ENCODE assay signal across 10 cellular contexts in genomic region chr3:47379488-47379899, GRCh38. TPM values are rescaled to one million over a fixed set of nuclear protein-coding genes. Genes with fewer than 3 reads are reported as not detected.
DNase-seq lines count a peak whose midpoint lies in the region; ATAC-seq and TF ChIP-seq lines count a peak whose summit lies in the region.
"Had no signal": no experiment of that assay in that cellular context is flagged by ENCODE, and none has a peak within 500 bp of the region (broad histone marks: within the 10 kb centered on the region; RNA-seq: fewer than 3 reads in every experiment).

No MANE protein-coding gene starts in this region.

- H3K27me3 Mint-ChIP-seq in CD4-positive, CD25-positive, alpha-beta regulatory T cell: no peaks in the 10 kb centered on the region
- peaks cover 4% of the 10 kb centered on the region for H3K27me3 Mint-ChIP-seq in neural progenitor cell (ENCODE audit: insufficient read depth, low read depth)

- peak overlapping the region; percentile 92 to 99 (median 98) for H3K4me3 Mint-ChIP-seq in CD4-positive, CD25-positive, alpha-beta regulatory T cell
- H3K4me3 Mint-ChIP-seq in neural progenitor cell: peak overlapping the region; percentile 100

- H3K4me2 ChIP-seq in MM.1S (ENCODE audit: low read depth, low read length) (peak overlapping the region; percentile 76), neural progenitor cell (peak overlapping the region; percentile 87)

- no peak overlapping the region for H2AFZ ChIP-seq in MM.1S (ENCODE audit: low read length)
- H2AFZ ChIP-seq in neural progenitor cell (replicated peaks): no peak overlapping the region

- H3K27me3 ChIP-seq in CD4-positive, CD25-positive, alpha-beta regulatory T cell (ENCODE audit: control insufficient read depth, insufficient read depth, low read length): no peaks in the 10 kb centered on the region
- H3K27me3 ChIP-seq in MM.1S (replicated peaks; ENCODE audit: insufficient read depth, low read length) (no peaks in the 10 kb centered on the region), neural progenitor cell (no peaks in the 10 kb centered on the region)
- no peaks in the 10 kb centered on the region for H3K27me3 ChIP-seq in effector memory CD4-positive, alpha-beta T cell (replicated peaks; ENCODE audit: control insufficient read depth, insufficient read depth, low read length, poor library complexity, severe bottlenecking)

- H3K27ac Mint-ChIP-seq in CD4-positive, CD25-positive, alpha-beta regulatory T cell: peak overlapping the region; percentile 12 to 100 (median 100)
- no peak overlapping the region for H3K27ac Mint-ChIP-seq in neural progenitor cell

- DNase-seq in CD4-positive, CD25-positive, alpha-beta regulatory T cell: no peak
- DNase-seq in MM.1S (no peak), neural progenitor cell (ENCODE audit: low spot score) (no peak), NCI-H1105 (lab: John Stamatoyannopoulos, UW) (no peak), COLO829 (ENCODE audit: low spot score) (no peak), C1 segment of cervical spinal cord (lab: John Stamatoyannopoulos, UW) (no peak)
- DNase-seq in effector memory CD4-positive, alpha-beta T cell: no peak
- DNase-seq: cortex of kidney, NCI-H1694 treated with DMSO at 0.1 percent for 48 hours had no signal

- H3K79me2 ChIP-seq in MM.1S (ENCODE audit: low read length) (peaks cover 46% of the 10 kb centered on the region), neural progenitor cell (ENCODE audit: low read depth) (peaks cover 36% of the 10 kb centered on the region)

- H4K20me1 ChIP-seq in MM.1S (ENCODE audit: insufficient read depth, low read length): peaks cover 10% of the 10 kb centered on the region; the same call in 1 of the 2 replicates
- peaks cover 28% of the 10 kb centered on the region for H4K20me1 ChIP-seq in neural progenitor cell (ENCODE audit: low read depth)

- H3K9me3 Mint-ChIP-seq in CD4-positive, CD25-positive, alpha-beta regulatory T cell: no peaks in the 10 kb centered on the region
- H3K9me3 Mint-ChIP-seq in neural progenitor cell: no peaks in the 10 kb centered on the region

- ATAC-seq in CD4-positive, CD25-positive, alpha-beta regulatory T cell (ENCODE audit: low read depth in 2 of 2): no peak
- ATAC-seq in HG03095 (IDR thresholded peaks at IDR 0.05; ENCODE audit: unreplicated experiment): no peak

- peak overlapping the region; percentile 94 for H3K27ac ChIP-seq in CD4-positive, CD25-positive, alpha-beta regulatory T cell (ENCODE audit: insufficient read depth, low read length, poor library complexity, severe bottlenecking)
- H3K27ac ChIP-seq in MM.1S (ENCODE audit: low read length) (no peak overlapping the region), neural progenitor cell (no peak overlapping the region)
- no peak overlapping the region for H3K27ac ChIP-seq in effector memory CD4-positive, alpha-beta T cell (ENCODE audit: insufficient read depth, low read length, poor library complexity, severe bottlenecking)

- no peaks in the 10 kb centered on the region for H3K36me3 Mint-ChIP-seq in CD4-positive, CD25-positive, alpha-beta regulatory T cell
- no peaks in the 10 kb centered on the region for H3K36me3 Mint-ChIP-seq in neural progenitor cell

- peaks cover 22 to 55% (median 41%) of the 10 kb centered on the region in 4 donors for H3K4me1 Mint-ChIP-seq in CD4-positive, CD25-positive, alpha-beta regulatory T cell
- peaks cover 21% of the 10 kb centered on the region for H3K4me1 Mint-ChIP-seq in neural progenitor cell

- peak overlapping the region; percentile 85 for H3K4me3 ChIP-seq in CD4-positive, CD25-positive, alpha-beta regulatory T cell (ENCODE audit: low read depth, low read length)
- H3K4me3 ChIP-seq in MM.1S (ENCODE audit: low read length) (peak overlapping the region; percentile 91), neural progenitor cell (peak overlapping the region; percentile 89)
- H3K4me3 ChIP-seq in effector memory CD4-positive, alpha-beta T cell (ENCODE audit: insufficient read depth, low read depth, low read length, poor library complexity, severe bottlenecking): peak overlapping the region; percentile 94

- H3K4me1 ChIP-seq in CD4-positive, CD25-positive, alpha-beta regulatory T cell (ENCODE audit: control insufficient read depth, insufficient read depth, low read length, poor library complexity, severe bottlenecking): peaks cover 20% of the 10 kb centered on the region
- H3K4me1 ChIP-seq in MM.1S (ENCODE audit: low read length) (peaks cover 10% of the 10 kb centered on the region), neural progenitor cell (peaks cover 5% of the 10 kb centered on the region)
- H3K4me1 ChIP-seq in effector memory CD4-positive, alpha-beta T cell (ENCODE audit: control insufficient read depth, insufficient read depth, low read length, poor library complexity, severe bottlenecking): peaks cover 18% of the 10 kb centered on the region

- H3K36me3 ChIP-seq in CD4-positive, CD25-positive, alpha-beta regulatory T cell (ENCODE audit: control insufficient read depth, insufficient read depth, low read length): peaks cover 3% of the 10 kb centered on the region
- H3K36me3 ChIP-seq in MM.1S (replicated peaks; ENCODE audit: insufficient read depth, low read length) (no peaks in the 10 kb centered on the region), neural progenitor cell (no peaks in the 10 kb centered on the region)
- no peaks in the 10 kb centered on the region for H3K36me3 ChIP-seq in effector memory CD4-positive, alpha-beta T cell (ENCODE audit: control insufficient read depth, insufficient read depth, low read length)

- TF ChIP-seq CTCF in MM.1S (IDR thresholded peaks at IDR 0.05; ENCODE audit: low read length) (no peak), neural progenitor cell (IDR thresholded peaks at IDR 0.05) (no peak)

- no peaks in the 10 kb centered on the region for H3K9me2 ChIP-seq in MM.1S (replicated peaks; ENCODE audit: insufficient read depth, low read length)

- H3K9me3 ChIP-seq in CD4-positive, CD25-positive, alpha-beta regulatory T cell (ENCODE audit: control insufficient read depth in 2 of 2, low read length in 2 of 2): no peaks in the 10 kb centered on the region
- H3K9me3 ChIP-seq in MM.1S (replicated peaks; ENCODE audit: insufficient read depth, low read length) (no peaks in the 10 kb centered on the region), neural progenitor cell (ENCODE audit: low read depth) (no peaks in the 10 kb centered on the region)
- no peaks in the 10 kb centered on the region for H3K9me3 ChIP-seq in effector memory CD4-positive, alpha-beta T cell (ENCODE audit: control insufficient read depth, low read length)

- H3K9ac ChIP-seq in MM.1S (ENCODE audit: low read length) (peak overlapping the region; percentile 94; the same call in 1 of the 2 replicates), neural progenitor cell (no peak overlapping the region)

- H3F3A ChIP-seq in MM.1S (ENCODE audit: insufficient read depth, low read length) (peaks cover 4% of the 10 kb centered on the region; the same call in 1 of the 2 replicates), neural progenitor cell (ENCODE audit: low read depth) (peaks cover 17% of the 10 kb centered on the region)

RNA-seq across cellular contexts. Expression of gene PTPN23, which starts 1.3 kb away (rescaled TPM):
- total RNA-seq in CD4-positive, CD25-positive, alpha-beta regulatory T cell: 54.2 TPM
- 1 to 10 TPM; 1.0 to 4.3 (median 2.2) TPM for polyA plus RNA-seq in CD4-positive, CD25-positive, alpha-beta regulatory T cell
- 3.4 and 8.6 TPM in 2 replicates for total RNA-seq in neural progenitor cell (ENCODE audit: low replicate concordance)
